8 cellular contexts compared by ENCODE assay signal in genomic region chr11:46278387-46279173, GRCh38. TPM values are rescaled to one million over a fixed set of nuclear protein-coding genes. Genes with fewer than 3 reads are reported as not detected.
DNase-seq lines count a peak whose midpoint lies in the region; ATAC-seq and TF ChIP-seq lines count a peak whose summit lies in the region.

No MANE protein-coding gene starts in this region.

- H3K36me3 Mint-ChIP-seq in mesothelial cell of epicardium = no peaks in the 10 kb centered on the region

- peak overlapping the region; percentile 79 for H3K27ac Mint-ChIP-seq in mesothelial cell of epicardium

- peak overlapping the region; percentile 70 for H3K4me3 Mint-ChIP-seq in mesothelial cell of epicardium

- peaks cover 4 to 44% of the 10 kb centered on the region in 2 donors for H3K27me3 ChIP-seq in tibial artery

- H3K4me1 ChIP-seq in tibial artery = peaks cover 3 to 46% (median 36%) of the 10 kb centered on the region in 4 donors

- CTCF ChIA-PET in RWPE1 (lab: Yijun Ruan, JAX) = interaction anchor here (0.6 kb wide), 1 partner anchor 65 kb away, joined by 3 read pairs; no protein-coding TSS in a partner anchor

- H3K27ac ChIP-seq in RWPE1 (peak overlapping the region; percentile 53; the same call in 1 of the 2 replicates), tibial artery (peak overlapping the region; percentile 29 to 36)

- H3K4me3 ChIP-seq in tibial artery = peak overlapping the region; percentile 46

- TF ChIP-seq CTCF in GM12873 (IDR thresholded peaks at IDR 0.05; ENCODE audit: insufficient read depth, low read depth, low read length, missing control alignments) (peak; percentile 67), RWPE1 (conservative IDR thresholded peaks at IDR 0.05; ENCODE audit: low read depth) (no peak), mesothelial cell of epicardium (IDR thresholded peaks at IDR 0.05; ENCODE audit: unreplicated experiment) (peak; percentile 52), tibial artery (IDR thresholded peaks at IDR 0.05) (peak in 1 of 2 experiments; percentile 27)

- ATAC-seq in HG03159 (IDR thresholded peaks at IDR 0.05; ENCODE audit: unreplicated experiment) = no peak

- POLR2A ChIA-PET in RWPE1 (lab: Yijun Ruan, JAX; ENCODE audit: low non-redundant PET) = no interaction called here

- H3K4me1 Mint-ChIP-seq in mesothelial cell of epicardium = peaks cover 53% of the 10 kb centered on the region

- peaks cover 22% of the 10 kb centered on the region for H3K27me3 Mint-ChIP-seq in mesothelial cell of epicardium (ENCODE audit: low read depth)

- intact Hi-C loops in tibial artery (cut with DNase I; ENCODE audit: low total_unique reads) = no loop called here

- H3K9me3 Mint-ChIP-seq in mesothelial cell of epicardium = no peaks in the 10 kb centered on the region

- no peaks in the 10 kb centered on the region for H3K36me3 ChIP-seq in tibial artery

- DNase-seq in RWPE1 (ENCODE audit: low spot score) = no peak
- DNase-seq in dedifferentiated amniotic fluid mesenchymal stem cell (ENCODE audit: extremely low spot score) = peak; percentile 67
- DNase-seq in mesothelial cell of epicardium (ENCODE audit: low spot score in 2 of 2, unreplicated experiment in 2 of 2) = peak; percentile 58 to 74
- no peak for DNase-seq in tibial artery
- no peak for DNase-seq in NCI-H2081 (lab: John Stamatoyannopoulos, UW)
- DNase-seq in NCI-H1105 treated with DMSO at 0.1 percent for 48 hours (lab: John Stamatoyannopoulos, UW) = no peak

- H3K9me3 ChIP-seq in tibial artery = no peaks in the 10 kb centered on the region

RNA-seq across cellular contexts. Expression of gene CREB3L1, which starts 1.1 kb away (rescaled TPM):
- 34.5 to 43.0 TPM (median 36.3 TPM) in 3 replicates for total RNA-seq in mesothelial cell of epicardium

Comparison
In these comparisons a context has a peak if more than half of its experiments do, and no peak if none do; other contexts are left out.
1. DNase-seq: peak in dedifferentiated amniotic fluid mesenchymal stem cell (single experiment) and mesothelial cell of epicardium (2 of 2); none in RWPE1 (single experiment), tibial artery (0 of 2), NCI-H2081 (0 of 2) and NCI-H1105 treated with DMSO at 0.1 percent for 48 hours (single experiment).